In the genomic region with DNA sequence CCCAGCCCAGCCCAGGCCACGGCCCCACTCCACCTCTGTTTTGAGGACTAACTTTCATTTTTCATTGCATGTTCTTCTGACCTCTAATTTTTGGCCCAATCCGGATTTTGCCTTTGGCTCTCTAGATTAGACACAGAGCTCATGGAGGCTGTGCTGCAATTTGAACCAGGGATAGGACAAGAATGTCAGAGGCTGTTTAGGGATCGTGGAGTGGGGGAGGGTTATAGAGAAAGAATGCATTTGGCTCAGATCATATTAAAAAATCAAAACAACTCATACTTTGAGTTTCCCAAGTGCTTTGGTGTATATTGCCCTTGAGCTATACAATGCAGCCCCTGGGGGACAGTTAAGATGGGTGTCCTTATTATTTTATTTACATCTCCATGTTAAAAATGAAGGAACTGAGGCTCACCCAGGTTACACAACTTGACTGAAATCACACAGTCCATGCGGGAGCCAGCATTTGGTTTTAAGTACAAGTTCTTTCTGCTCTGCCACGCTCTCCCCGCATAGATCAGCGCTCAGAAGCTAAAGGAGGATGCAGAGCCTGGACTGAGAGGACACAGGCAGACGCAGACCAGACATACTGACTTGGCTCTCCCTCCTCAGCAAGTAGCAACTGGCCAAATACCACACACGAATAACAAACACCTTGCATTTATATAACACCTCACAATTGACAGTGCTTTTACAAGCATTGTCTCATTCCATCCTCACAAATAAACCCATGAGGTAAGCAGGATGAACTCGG, we compare ENCODE assay signal across 2 cellular contexts.
TF ChIP-seq lines count a peak whose summit lies in the region.

No MANE protein-coding gene starts in this region.

TF ChIP-seq in H1, 55 proteins besides CTCF, POLR2A, EP300 and RAD21:
- no peak for TF ChIP-seq KDM1A (IDR thresholded peaks at IDR 0.05; ENCODE audit: borderline replicate concordance, low read length)
- TF ChIP-seq ASH2L (IDR thresholded peaks at IDR 0.05; ENCODE audit: low read length) = no peak
- no peak for TF ChIP-seq EGR1 (IDR thresholded peaks at IDR 0.05; ENCODE audit: borderline replicate concordance, low read depth, low read length)
- no peak for TF ChIP-seq GTF2F1 (IDR thresholded peaks at IDR 0.05; ENCODE audit: borderline replicate concordance, low read depth, low read length)
- no peak for TF ChIP-seq SAP30 (IDR thresholded peaks at IDR 0.05; ENCODE audit: insufficient read depth, insufficient replicate concordance, low read length)
- no peak for TF ChIP-seq SIX5 (IDR thresholded peaks at IDR 0.05; ENCODE audit: low read depth, low read length)
- no peak for TF ChIP-seq JUND (IDR thresholded peaks at IDR 0.05; ENCODE audit: low read length)
- no peak for TF ChIP-seq CBX5 (IDR thresholded peaks at IDR 0.05; ENCODE audit: low read depth, low read length)
- TF ChIP-seq CBX8 (IDR thresholded peaks at IDR 0.05; ENCODE audit: borderline replicate concordance, low read depth, low read length) = no peak
- no peak for TF ChIP-seq TAF7 (optimal IDR thresholded peaks at IDR 0.05; ENCODE audit: borderline replicate concordance, low read depth, low read length)
- no peak for TF ChIP-seq KDM5A (IDR thresholded peaks at IDR 0.05; ENCODE audit: low read length)

TF ChIP-seq in HEK293T, 16 proteins besides CTCF, POLR2A, EP300 and RAD21:
- TF ChIP-seq BHLHE40 (IDR thresholded peaks at IDR 0.05; ENCODE audit: borderline replicate concordance) (no peak), FOXA1 (IDR thresholded peaks at IDR 0.05) (no peak), HDGF (IDR thresholded peaks at IDR 0.05; ENCODE audit: borderline replicate concordance) (no peak), LEF1 (IDR thresholded peaks at IDR 0.05; ENCODE audit: borderline replicate concordance) (no peak), ELF4 (IDR thresholded peaks at IDR 0.05) (no peak), NFRKB (IDR thresholded peaks at IDR 0.05) (no peak), SUZ12 (IDR thresholded peaks at IDR 0.05) (no peak), ZNF384 (IDR thresholded peaks at IDR 0.05) (no peak), ARNT (IDR thresholded peaks at IDR 0.05) (no peak), FOXM1 (IDR thresholded peaks at IDR 0.05; ENCODE audit: borderline replicate concordance) (no peak), L3MBTL2 (conservative IDR thresholded peaks at IDR 0.05) (no peak), TARDBP (IDR thresholded peaks at IDR 0.05) (no peak), CTBP1 (IDR thresholded peaks at IDR 0.05; ENCODE audit: borderline replicate concordance) (no peak), PKNOX1 (IDR thresholded peaks at IDR 0.05) (no peak), FOXK2 (IDR thresholded peaks at IDR 0.05) (no peak), SP1 (IDR thresholded peaks at IDR 0.05) (no peak)
